In the genomic region with DNA sequence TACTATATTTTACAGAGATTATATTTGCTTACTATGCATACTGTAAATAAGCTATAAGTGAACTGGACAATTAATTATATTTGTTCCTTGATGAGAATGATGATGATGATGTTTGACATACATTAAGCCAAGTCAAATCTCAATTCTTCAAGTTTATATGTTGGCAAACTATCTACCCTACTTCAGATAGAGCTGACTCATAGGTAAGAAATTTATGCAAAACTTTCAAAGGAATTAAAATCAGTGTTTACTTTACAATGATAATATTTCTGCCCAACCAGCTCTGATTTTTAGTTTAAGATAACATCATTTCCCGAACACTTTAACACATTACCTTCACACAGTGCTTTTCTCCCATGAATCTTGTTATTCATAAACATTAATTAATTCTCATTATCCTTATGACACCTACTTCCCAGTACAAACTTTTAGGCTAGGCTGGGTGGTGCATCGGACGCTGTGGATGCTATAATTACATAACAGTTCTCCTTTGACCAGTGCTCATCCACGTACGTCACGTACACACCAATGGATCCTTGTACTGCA, we compare ENCODE assay signal across 1 cellular context.
TF ChIP-seq lines count a peak whose summit lies in the region.

No MANE protein-coding gene starts in this region.

TF ChIP-seq in IMR-90, 13 proteins besides CTCF, POLR2A, EP300 and RAD21:
- TF ChIP-seq MAFK (IDR thresholded peaks at IDR 0.05; ENCODE audit: low read depth, low read length) (0 out of 2 replicates have a peak, but pooled peaks have one; percentile 2), SMC3 (IDR thresholded peaks at IDR 0.05; ENCODE audit: low read depth, low read length) (no peak)
TF ChIP-seq in IMR-90: peak in this region for 1.
